ENCODE assay signal across 9 cellular contexts in the genomic region with DNA sequence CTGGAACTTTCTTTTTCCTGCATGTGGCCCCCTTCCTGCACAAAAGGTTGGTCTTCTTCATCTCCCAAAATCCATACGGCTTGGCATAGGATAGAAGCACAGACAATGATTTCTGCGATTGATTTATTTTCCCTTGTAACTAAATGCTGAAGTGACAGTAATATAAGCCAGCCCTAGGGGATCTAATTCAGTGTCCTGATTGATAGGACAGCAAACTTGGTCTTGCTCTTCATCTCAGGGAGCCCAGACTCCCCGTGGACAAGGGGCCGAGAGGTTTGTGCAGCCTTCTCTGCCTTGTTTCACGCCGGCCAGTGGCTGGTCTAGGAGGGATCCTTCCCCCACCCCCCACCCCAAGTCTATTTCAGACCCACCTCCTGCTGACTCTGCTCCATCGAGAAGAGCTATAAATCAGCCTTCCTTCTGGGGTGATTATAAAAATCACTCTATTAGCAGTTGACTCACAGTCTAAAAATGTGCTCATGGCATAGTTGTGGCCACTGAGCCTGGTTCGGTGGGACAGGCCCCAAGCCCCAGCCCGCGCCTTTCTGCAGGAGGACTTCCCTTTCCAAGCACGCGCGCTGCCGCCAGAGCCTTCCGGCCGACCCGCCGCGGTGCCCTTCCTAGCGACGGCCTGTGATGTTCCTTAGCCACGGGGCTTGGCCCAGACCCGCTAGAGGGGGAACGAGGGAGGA.
DNase-seq lines count a peak whose midpoint lies in the region; ATAC-seq and TF ChIP-seq lines count a peak whose summit lies in the region.
"Had no signal": no experiment of that assay in that cellular context is flagged by ENCODE, and none has a peak within 500 bp of the region (broad histone marks: within the 10 kb centered on the region; RNA-seq: fewer than 3 reads in every experiment).

No MANE protein-coding gene starts in this region.

- intact Hi-C loops in gastrocnemius medialis (cut with DNase I; ENCODE audit: low total_unique reads), result no loop called here

- peaks cover 0 to 60% (median 0%) of the 10 kb centered on the region in 11 experiments; a peak in 8 of 22 replicates for H3K27me3 ChIP-seq in BLaER1 treated with 17β-estradiol and CSF1 and Interleukin-3, amounts not matched to agents 10 nM and 100 nM
- H3K27me3 ChIP-seq in gastrocnemius medialis, result peaks cover 15 to 19% (median 15%) of the 10 kb centered on the region in 3 donors
- H3K27me3 ChIP-seq: ovary had no signal

- no peaks in the 10 kb centered on the region for H3K36me3 Mint-ChIP-seq in neural crest cell (ENCODE audit: low read depth)

- peaks cover 17% of the 10 kb centered on the region for H3K4me1 Mint-ChIP-seq in neural crest cell

- H3K4me2 ChIP-seq in BLaER1 treated with 17β-estradiol and CSF1 and Interleukin-3, amounts not matched to agents 10 nM and 100 nM, result peak overlapping the region; percentile 76 to 98 (median 96)

- H4K20me1 ChIP-seq in BLaER1 treated with 17β-estradiol and CSF1 and Interleukin-3, amounts not matched to agents 10 nM and 100 nM, result peaks cover 0 to 41% (median 0%) of the 10 kb centered on the region in 11 experiments; a peak in 2 of 22 replicates

- TF ChIP-seq CTCF in neural crest cell (conservative IDR thresholded peaks at IDR 0.05) (no peak), gastrocnemius medialis (IDR thresholded peaks at IDR 0.05 in 4 of 5, conservative IDR thresholded peaks at IDR 0.05 in 1 of 5) (no peak)

- no peak for TF ChIP-seq POLR2A in gastrocnemius medialis (IDR thresholded peaks at IDR 0.05)

- no peaks in the 10 kb centered on the region for H3K27me3 Mint-ChIP-seq in neural crest cell (ENCODE audit: low read depth)

- H3K9me3 ChIP-seq in BLaER1 treated with 17β-estradiol and CSF1 and Interleukin-3, amounts not matched to agents 10 nM and 100 nM (replicated peaks in 1 of 11), result peaks cover 0 to 10% (median 6%) of the 10 kb centered on the region in 11 experiments; a peak in 12 of 22 replicates
- H3K9me3 ChIP-seq in gastrocnemius medialis, result no peaks in the 10 kb centered on the region
- H3K9me3 ChIP-seq: ovary had no signal

- ATAC-seq in GM21723 (IDR thresholded peaks at IDR 0.05; ENCODE audit: unreplicated experiment), result no peak
- ATAC-seq in HG03378 (IDR thresholded peaks at IDR 0.05; ENCODE audit: unreplicated experiment), result no peak
- ATAC-seq in gastrocnemius medialis, result no peak

- in situ Hi-C loops in gastrocnemius medialis (cut with MboI; ENCODE audit: low sequenced_read_pairs in 4 of 4), result no loop called here

- no peaks in the 10 kb centered on the region for H3K36me3 ChIP-seq in BLaER1 treated with 17β-estradiol and CSF1 and Interleukin-3, amounts not matched to agents 10 nM and 100 nM
- H3K36me3 ChIP-seq in gastrocnemius medialis, result no peaks in the 10 kb centered on the region
- H3K36me3 ChIP-seq: ovary had no signal

- H3K4me3 ChIP-seq in BLaER1 treated with 17β-estradiol and CSF1 and Interleukin-3, amounts not matched to agents 10 nM and 100 nM, result peak overlapping the region in 1 of 10 experiments; percentile 8; a peak in 1 of 20 replicates
- no peak overlapping the region for H3K4me3 ChIP-seq in gastrocnemius medialis
- H3K4me3 ChIP-seq: ovary had no signal

- H3K4me3 Mint-ChIP-seq in neural crest cell, result no peak overlapping the region

- H3K9me3 Mint-ChIP-seq in neural crest cell, result peaks cover 4% of the 10 kb centered on the region

- peak overlapping the region; percentile 43 for H3K27ac Mint-ChIP-seq in neural crest cell (ENCODE audit: unreplicated experiment)

- peaks cover 52 to 92% (median 87%) of the 10 kb centered on the region in 10 experiments for H3K4me1 ChIP-seq in BLaER1 treated with 17β-estradiol and CSF1 and Interleukin-3, amounts not matched to agents 10 nM and 100 nM
- no peaks in the 10 kb centered on the region for H3K4me1 ChIP-seq in gastrocnemius medialis

- peak overlapping the region in 9 of 11 experiments; percentile 70 to 88 (median 79); a peak in 18 of 22 replicates for H3K27ac ChIP-seq in BLaER1 treated with 17β-estradiol and CSF1 and Interleukin-3, amounts not matched to agents 10 nM and 100 nM
- H3K27ac ChIP-seq in gastrocnemius medialis, result no peak overlapping the region
- H3K27ac ChIP-seq: ovary had no signal

- peak overlapping the region in 9 of 11 experiments; percentile 52 to 76 (median 66); a peak in 18 of 22 replicates for H3K9ac ChIP-seq in BLaER1 treated with 17β-estradiol and CSF1 and Interleukin-3, amounts not matched to agents 10 nM and 100 nM

- DNase-seq in NCI-H226 (peak; percentile 36), fibroblast of gingiva (ENCODE audit: low read depth) (peak; percentile 61), neural crest cell (ENCODE audit: low read depth, low spot score) (no peak), gastrocnemius medialis (no peak), NCI-H2029 treated with DMSO at 0.1 percent for 48 hours (lab: John Stamatoyannopoulos, UW) (no peak)

Comparison
In these comparisons a context has a peak if more than half of its experiments do, and no peak if none do; other contexts are left out.
1. H3K27ac ChIP-seq: peak in BLaER1 treated with 17β-estradiol and CSF1 and Interleukin-3, amounts not matched to agents 10 nM and 100 nM (9 of 11); none in gastrocnemius medialis (0 of 4).
2. DNase-seq: peak in NCI-H226 (single experiment) and fibroblast of gingiva (single experiment); none in neural crest cell (single experiment), gastrocnemius medialis (0 of 2) and NCI-H2029 treated with DMSO at 0.1 percent for 48 hours (single experiment).